19 cellular contexts compared by ENCODE assay signal in the genomic region with DNA sequence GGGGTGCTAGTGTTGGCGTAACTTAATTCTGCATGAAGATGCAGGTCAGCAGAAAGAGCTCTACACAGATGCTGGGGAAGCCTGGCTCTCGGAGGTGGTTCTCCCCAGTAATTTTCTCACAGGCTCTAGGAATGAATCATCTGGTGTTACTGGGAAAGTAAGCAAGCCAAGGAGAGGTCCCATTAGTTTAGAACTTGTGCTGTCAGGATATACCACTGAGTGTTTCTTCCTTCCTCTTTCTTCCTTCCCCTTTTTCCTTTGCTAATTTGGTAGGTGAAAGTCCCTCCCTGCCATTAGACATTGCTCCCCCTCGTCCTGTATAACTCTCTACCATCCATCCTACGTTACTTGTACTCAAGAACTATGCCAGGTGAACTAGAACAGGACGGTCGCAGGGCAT.
"Had no signal": no experiment of that assay in that cellular context is flagged by ENCODE, and none has a peak within 500 bp of the region (broad histone marks: within the 10 kb centered on the region; RNA-seq: fewer than 3 reads in every experiment).

No MANE protein-coding gene starts in this region.

- H3K4me3 Mint-ChIP-seq: activated CD4-positive, alpha-beta memory T cell treated with anti-CD3 and anti-CD28 coated beads for 36 hours; activated CD8-positive, alpha-beta memory T cell treated with anti-CD3 and anti-CD28 coated beads, Interleukin-2, amount 10 ng/mL, durations not matched to agents 7 days and 5 days; activated naive CD4-positive, alpha-beta T cell treated with anti-CD3 and anti-CD28 coated beads, Interleukin-2, amount 10 ng/mL, durations not matched to agents 7 days and 5 days; activated T-cell treated with anti-CD3 and anti-CD28 coated beads, Interleukin-2, amount 50 U/mL, for 24 hours had no signal

- H3K27me3 ChIP-seq: adrenal gland, dorsolateral prefrontal cortex, ovary, upper lobe of right lung had no signal

- H3K36me3 ChIP-seq: adrenal gland, cardiac muscle cell, gastroesophageal sphincter, heart right ventricle, ovary, sigmoid colon, spleen, thoracic aorta, upper lobe of right lung had no signal

- H3K4me3 ChIP-seq: adrenal gland, cardiac muscle cell, dorsolateral prefrontal cortex, gastroesophageal sphincter, heart right ventricle, ovary, sigmoid colon, spleen, thoracic aorta, upper lobe of right lung had no signal

- H3K4me1 ChIP-seq: adrenal gland, gastroesophageal sphincter, heart right ventricle, sigmoid colon, upper lobe of right lung had no signal

- H3K27ac Mint-ChIP-seq: activated CD4-positive, alpha-beta memory T cell treated with anti-CD3 and anti-CD28 coated beads for 36 hours; activated CD8-positive, alpha-beta memory T cell treated with anti-CD3 and anti-CD28 coated beads, Interleukin-2, amount 10 ng/mL, durations not matched to agents 7 days and 5 days; activated naive CD4-positive, alpha-beta T cell treated with anti-CD3 and anti-CD28 coated beads, Interleukin-2, amount 10 ng/mL, durations not matched to agents 7 days and 5 days; activated T-cell treated with anti-CD3 and anti-CD28 coated beads, Interleukin-2, amount 50 U/mL, for 24 hours had no signal

- H3K9me3 ChIP-seq: adrenal gland, gastroesophageal sphincter, heart right ventricle, ovary, sigmoid colon, spleen, thoracic aorta, upper lobe of right lung had no signal

- H3K4me1 Mint-ChIP-seq: activated CD8-positive, alpha-beta memory T cell treated with anti-CD3 and anti-CD28 coated beads, Interleukin-2, amount 10 ng/mL, durations not matched to agents 7 days and 5 days; activated naive CD4-positive, alpha-beta T cell treated with anti-CD3 and anti-CD28 coated beads, Interleukin-2, amount 10 ng/mL, durations not matched to agents 7 days and 5 days had no signal

- H3K36me3 Mint-ChIP-seq: activated CD4-positive, alpha-beta memory T cell treated with anti-CD3 and anti-CD28 coated beads for 36 hours; activated CD8-positive, alpha-beta memory T cell treated with anti-CD3 and anti-CD28 coated beads, Interleukin-2, amount 10 ng/mL, durations not matched to agents 7 days and 5 days; activated naive CD4-positive, alpha-beta T cell treated with anti-CD3 and anti-CD28 coated beads, Interleukin-2, amount 10 ng/mL, durations not matched to agents 7 days and 5 days had no signal

- ATAC-seq: activated CD8-positive, alpha-beta memory T cell treated with anti-CD3 and anti-CD28 coated beads, Interleukin-2, amount 10 ng/mL, durations not matched to agents 7 days and 5 days; gastroesophageal sphincter; heart right ventricle; left lobe of liver; upper lobe of right lung had no signal

- H3K9me3 Mint-ChIP-seq: activated CD4-positive, alpha-beta memory T cell treated with anti-CD3 and anti-CD28 coated beads for 36 hours; activated naive CD4-positive, alpha-beta T cell treated with anti-CD3 and anti-CD28 coated beads, Interleukin-2, amount 10 ng/mL, durations not matched to agents 7 days and 5 days; activated T-cell treated with anti-CD3 and anti-CD28 coated beads, Interleukin-2, amount 50 U/mL, for 24 hours had no signal

- DNase-seq: activated CD4-positive, alpha-beta memory T cell treated with anti-CD3 and anti-CD28 coated beads for 36 hours; activated CD4-positive, alpha-beta T cell treated with anti-CD3 and anti-CD28 coated beads for 1 hour; activated CD8-positive, alpha-beta memory T cell treated with anti-CD3 and anti-CD28 coated beads, Interleukin-2, amount 10 ng/mL, durations not matched to agents 7 days and 5 days; activated naive CD4-positive, alpha-beta T cell treated with anti-CD3 and anti-CD28 coated beads, Interleukin-2, amount 10 ng/mL, durations not matched to agents 7 days and 5 days; activated T-cell treated with anti-CD3 and anti-CD28 coated beads, Interleukin-2, amount 50 U/mL, for 24 hours; adrenal gland; dorsolateral prefrontal cortex; erythroblast; heart right ventricle; ovary; sigmoid colon; spleen; stimulated activated CD4-positive, alpha-beta T cell treated with anti-CD3 and anti-CD28 coated beads, Interleukin-1b, Interleukin-23, amount 100 ng/mL, for 48 hours; upper lobe of right lung had no signal

- H3K27ac ChIP-seq: adrenal gland, cardiac muscle cell, dorsolateral prefrontal cortex, gastroesophageal sphincter, heart right ventricle, ovary, sigmoid colon, spleen, thoracic aorta, upper lobe of right lung, VCaP had no signal
